ENCODE assay signal across 31 cellular contexts in genomic region chr18:51563401-51563800, GRCh38.
"Had no signal": no experiment of that assay in that cellular context is flagged by ENCODE, and none has a peak within 500 bp of the region (broad histone marks: within the 10 kb centered on the region; RNA-seq: fewer than 3 reads in every experiment).

No MANE protein-coding gene starts in this region.

- H3K27me3 ChIP-seq: body of pancreas, cardiac muscle cell, colonic mucosa, gastrocnemius medialis, right atrium auricular region, suprapubic skin, tibial nerve had no signal

- H2AFZ ChIP-seq: parathyroid adenoma had no signal

- H3K4me1 ChIP-seq: body of pancreas, colonic mucosa, psoas muscle, right atrium auricular region, spleen, suprapubic skin, tibial nerve had no signal

- H3K4me1 Mint-ChIP-seq: activated CD4-positive, alpha-beta T cell treated with anti-CD3 and anti-CD28 coated beads, Interleukin-2, amount 10 ng/mL, durations not matched to agents 7 days and 5 days; activated naive CD4-positive, alpha-beta T cell treated with anti-CD3 and anti-CD28 coated beads, Interleukin-2, amount 50 U/mL, for 24 hours; activated naive CD8-positive, alpha-beta T cell treated with anti-CD3 and anti-CD28 coated beads, Interleukin-2, amount 50 U/mL, for 24 hours; activated T-helper 17 cell treated with anti-CD3 and anti-CD28 coated beads, Interleukin-2, amount 50 U/mL, for 72 hours; mesothelial cell of epicardium; naive B cell; T-helper 17 cell had no signal

- H3K79me2 ChIP-seq: parathyroid adenoma had no signal

- DNase-seq: activated CD4-positive, alpha-beta T cell treated with anti-CD3 and anti-CD28 coated beads, Interleukin-2, amount 10 ng/mL, durations not matched to agents 7 days and 5 days; activated CD4-positive, CD25-positive, alpha-beta regulatory T cell treated with anti-CD3 and anti-CD28 coated beads, Interleukin-2, amount 50 U/mL, for 72 hours; activated CD8-positive, alpha-beta T cell treated with anti-CD3 and anti-CD28 coated beads for 36 hours; activated gamma-delta T cell treated with Interleukin-2 at 50 U/mL for 16 hours; activated naive CD8-positive, alpha-beta T cell treated with anti-CD3 and anti-CD28 coated beads, Interleukin-2, amount 50 U/mL, for 24 hours; activated T-cell treated with anti-CD3 and anti-CD28 coated beads, Interleukin-2, amount 50 U/mL, for 4 hours; body of pancreas; cerebellar nuclear complex; colonic mucosa; effector memory CD4-positive, alpha-beta T cell; erythroblast; gastrocnemius medialis; glutamatergic neuron; left colon; mammary epithelial cell; naive B cell; occipital lobe; psoas muscle; spleen; stimulated activated naive CD4-positive, alpha-beta T cell; T-helper 17 cell; T1000 had no signal

- H3K27ac ChIP-seq: body of pancreas, cardiac muscle cell, colonic mucosa, gastrocnemius medialis, parathyroid adenoma, psoas muscle, right atrium auricular region, spleen, suprapubic skin, tibial nerve had no signal

- H3K9me3 ChIP-seq: body of pancreas, colonic mucosa, gastrocnemius medialis, psoas muscle, right atrium auricular region, spleen, suprapubic skin, tibial nerve had no signal

- H3K27me3 Mint-ChIP-seq: activated CD4-positive, alpha-beta T cell treated with anti-CD3 and anti-CD28 coated beads, Interleukin-2, amount 10 ng/mL, durations not matched to agents 7 days and 5 days; activated CD8-positive, alpha-beta T cell treated with anti-CD3 and anti-CD28 coated beads for 36 hours; activated naive CD4-positive, alpha-beta T cell treated with anti-CD3 and anti-CD28 coated beads, Interleukin-2, amount 50 U/mL, for 24 hours had no signal

- H3K9ac ChIP-seq: parathyroid adenoma had no signal

- ATAC-seq: activated CD8-positive, alpha-beta T cell treated with anti-CD3 and anti-CD28 coated beads for 36 hours; activated naive CD8-positive, alpha-beta T cell treated with anti-CD3 and anti-CD28 coated beads, Interleukin-2, amount 50 U/mL, for 24 hours; activated T-cell treated with anti-CD3 and anti-CD28 coated beads, Interleukin-2, amount 50 U/mL, for 4 hours; activated T-helper 17 cell treated with anti-CD3 and anti-CD28 coated beads, Interleukin-2, amount 50 U/mL, for 72 hours; body of pancreas; gastrocnemius medialis; left colon; psoas muscle; T-helper 17 cell had no signal

- H3K9me3 Mint-ChIP-seq: activated CD4-positive, alpha-beta T cell treated with anti-CD3 and anti-CD28 coated beads, Interleukin-2, amount 10 ng/mL, durations not matched to agents 7 days and 5 days; activated CD8-positive, alpha-beta T cell treated with anti-CD3 and anti-CD28 coated beads for 36 hours; activated naive CD4-positive, alpha-beta T cell treated with anti-CD3 and anti-CD28 coated beads, Interleukin-2, amount 50 U/mL, for 24 hours; activated naive CD8-positive, alpha-beta T cell treated with anti-CD3 and anti-CD28 coated beads, Interleukin-2, amount 50 U/mL, for 24 hours; activated T-cell treated with anti-CD3 and anti-CD28 coated beads, Interleukin-2, amount 50 U/mL, for 4 hours; activated T-helper 17 cell treated with anti-CD3 and anti-CD28 coated beads, Interleukin-2, amount 50 U/mL, for 72 hours; mesothelial cell of epicardium; naive B cell had no signal

- H3K36me3 Mint-ChIP-seq: activated naive CD4-positive, alpha-beta T cell treated with anti-CD3 and anti-CD28 coated beads, Interleukin-2, amount 50 U/mL, for 24 hours; mesothelial cell of epicardium; naive B cell had no signal

- H3K4me3 ChIP-seq: body of pancreas, cardiac muscle cell, colonic mucosa, gastrocnemius medialis, psoas muscle, right atrium auricular region, spleen, suprapubic skin, tibial nerve had no signal

- FAIRE-seq: keratinocyte had no signal

- H3K27ac Mint-ChIP-seq: activated CD4-positive, alpha-beta T cell treated with anti-CD3 and anti-CD28 coated beads, Interleukin-2, amount 10 ng/mL, durations not matched to agents 7 days and 5 days; activated CD8-positive, alpha-beta T cell treated with anti-CD3 and anti-CD28 coated beads for 36 hours; activated naive CD4-positive, alpha-beta T cell treated with anti-CD3 and anti-CD28 coated beads, Interleukin-2, amount 50 U/mL, for 24 hours; activated naive CD8-positive, alpha-beta T cell treated with anti-CD3 and anti-CD28 coated beads, Interleukin-2, amount 50 U/mL, for 24 hours; activated T-helper 17 cell treated with anti-CD3 and anti-CD28 coated beads, Interleukin-2, amount 50 U/mL, for 72 hours; mesothelial cell of epicardium; naive B cell; T-helper 17 cell had no signal

- H3K4me3 Mint-ChIP-seq: activated CD4-positive, alpha-beta T cell treated with anti-CD3 and anti-CD28 coated beads, Interleukin-2, amount 10 ng/mL, durations not matched to agents 7 days and 5 days; activated CD8-positive, alpha-beta T cell treated with anti-CD3 and anti-CD28 coated beads for 36 hours; activated naive CD4-positive, alpha-beta T cell treated with anti-CD3 and anti-CD28 coated beads, Interleukin-2, amount 50 U/mL, for 24 hours; activated naive CD8-positive, alpha-beta T cell treated with anti-CD3 and anti-CD28 coated beads, Interleukin-2, amount 50 U/mL, for 24 hours; activated T-cell treated with anti-CD3 and anti-CD28 coated beads, Interleukin-2, amount 50 U/mL, for 4 hours; activated T-helper 17 cell treated with anti-CD3 and anti-CD28 coated beads, Interleukin-2, amount 50 U/mL, for 72 hours; mesothelial cell of epicardium; naive B cell; T-helper 17 cell had no signal

- H3K36me3 ChIP-seq: cardiac muscle cell, colonic mucosa, gastrocnemius medialis, right atrium auricular region, spleen, suprapubic skin, tibial nerve had no signal
